ENCODE assay signal across 17 cellular contexts in the genomic region with DNA sequence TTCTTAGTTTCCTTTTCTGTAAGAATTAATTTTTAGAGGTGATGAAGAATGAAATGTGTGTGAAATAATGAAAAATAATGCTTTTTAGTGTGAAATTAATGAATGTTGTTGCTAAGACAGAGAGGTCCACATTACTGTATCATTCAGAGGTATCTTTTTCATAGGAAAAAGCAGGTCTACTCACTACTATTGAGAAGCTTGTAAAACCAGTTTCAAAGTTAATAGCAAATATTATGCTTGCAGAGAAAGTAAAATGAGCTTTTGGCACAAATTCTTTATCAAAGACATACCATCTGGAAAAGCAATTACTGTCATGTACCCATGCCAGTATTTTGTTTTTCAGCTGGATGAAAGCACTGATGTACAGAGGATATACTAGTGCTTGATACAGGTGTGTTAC.
DNase-seq lines count a peak whose midpoint lies in the region; ATAC-seq and TF ChIP-seq lines count a peak whose summit lies in the region.
"Had no signal": no experiment of that assay in that cellular context is flagged by ENCODE, and none has a peak within 500 bp of the region (broad histone marks: within the 10 kb centered on the region; RNA-seq: fewer than 3 reads in every experiment).

No MANE protein-coding gene starts in this region.

- POLR2A ChIA-PET in HEK293T (lab: Yijun Ruan, JAX), result no interaction called here

- H3K36me3 Mint-ChIP-seq in T-helper 17 cell (ENCODE audit: low read depth), result peaks cover 2% of the 10 kb centered on the region
- peaks cover 11% of the 10 kb centered on the region for H3K36me3 Mint-ChIP-seq in natural killer cell treated with Interleukin-12 subunit alpha and Interleukin-12 subunit beta and Interleukin-15 and Interleukin-18, amount 100 ng/mL, for 72 hours

- no peaks in the 10 kb centered on the region for H3K27me3 Mint-ChIP-seq in T-helper 17 cell
- H3K27me3 Mint-ChIP-seq in natural killer cell treated with Interleukin-12 subunit alpha and Interleukin-12 subunit beta and Interleukin-15 and Interleukin-18, amount 100 ng/mL, for 72 hours, result no peaks in the 10 kb centered on the region

- H3K9me3 ChIP-seq in T-helper 17 cell (ENCODE audit: control insufficient read depth, low read length, poor library complexity, severe bottlenecking), result no peaks in the 10 kb centered on the region

- H3K4me1 Mint-ChIP-seq in T-helper 17 cell, result peaks cover 31% of the 10 kb centered on the region
- H3K4me1 Mint-ChIP-seq in natural killer cell treated with Interleukin-12 subunit alpha and Interleukin-12 subunit beta and Interleukin-15 and Interleukin-18, amount 100 ng/mL, for 72 hours (ENCODE audit: low read depth in 2 of 2), result peaks cover 29 to 40% of the 10 kb centered on the region in 2 donors

- H3K9me3 Mint-ChIP-seq in natural killer cell treated with Interleukin-12 subunit alpha and Interleukin-12 subunit beta and Interleukin-15 and Interleukin-18, amount 100 ng/mL, for 72 hours, result no peaks in the 10 kb centered on the region

- CTCF ChIA-PET in HEK293T (lab: Yijun Ruan, JAX), result no interaction called here

- no peak overlapping the region for H3K4me3 ChIP-seq in LNCaP clone FGC (ENCODE audit: low read depth, low read length)
- H3K4me3 ChIP-seq: BLaER1, GM23248 had no signal

- H3K4me3 Mint-ChIP-seq in T-helper 17 cell, result no peak overlapping the region
- no peak overlapping the region for H3K4me3 Mint-ChIP-seq in natural killer cell treated with Interleukin-12 subunit alpha and Interleukin-12 subunit beta and Interleukin-15 and Interleukin-18, amount 100 ng/mL, for 72 hours

- no peak for TF ChIP-seq CTCF in LNCaP clone FGC (IDR thresholded peaks at IDR 0.05; ENCODE audit: control insufficient read depth, extremely low read depth, insufficient read depth)

- peak overlapping the region; percentile 34 for H3K27ac Mint-ChIP-seq in T-helper 17 cell
- peak overlapping the region; percentile 13 to 81 for H3K27ac Mint-ChIP-seq in natural killer cell treated with Interleukin-12 subunit alpha and Interleukin-12 subunit beta and Interleukin-15 and Interleukin-18, amount 100 ng/mL, for 72 hours

- DNase-seq in DMS 273 (lab: John Stamatoyannopoulos, UW; ENCODE audit: unreplicated experiment) (peak; percentile 39), DMS 273 treated with DMSO at 0.1 percent for 48 hours (lab: John Stamatoyannopoulos, UW) (no peak), LNCaP clone FGC (ENCODE audit: low read depth) (peak; percentile 71), T-helper 17 cell (no peak), HEK293T (ENCODE audit: extremely low spot score) (no peak), middle frontal gyrus (ENCODE audit: extremely low spot score, low spot score) (no peak), Ammon's horn (ENCODE audit: low spot score) (no peak)
- no peak for DNase-seq in natural killer cell treated with Interleukin-12 subunit alpha and Interleukin-12 subunit beta and Interleukin-15 and Interleukin-18, amount 100 ng/mL, for 72 hours (ENCODE audit: low spot score)
- DNase-seq: DMS79 treated with DMSO at 0.1 percent for 48 hours, GDM1, GM23248, NCI-H187, NCI-H524 treated with DMSO at 0.1 percent for 48 hours, Right ventricle myocardium superior had no signal

- ATAC-seq in T-helper 17 cell, result no peak
- ATAC-seq in natural killer cell treated with Interleukin-12 subunit alpha and Interleukin-12 subunit beta and Interleukin-15 and Interleukin-18, amount 100 ng/mL, for 72 hours, result no peak
- ATAC-seq: HCT116, Panc1 had no signal

TF ChIP-seq in HEK293T, 16 proteins besides CTCF, POLR2A, EP300 and RAD21:
- TF ChIP-seq TARDBP (IDR thresholded peaks at IDR 0.05) (no peak), FOXA1 (IDR thresholded peaks at IDR 0.05) (no peak), ELF4 (IDR thresholded peaks at IDR 0.05) (no peak), LEF1 (IDR thresholded peaks at IDR 0.05; ENCODE audit: borderline replicate concordance) (no peak), ZNF384 (IDR thresholded peaks at IDR 0.05) (no peak), HDGF (IDR thresholded peaks at IDR 0.05; ENCODE audit: borderline replicate concordance) (no peak), ARNT (IDR thresholded peaks at IDR 0.05) (no peak), NFRKB (IDR thresholded peaks at IDR 0.05) (no peak), FOXM1 (IDR thresholded peaks at IDR 0.05; ENCODE audit: borderline replicate concordance) (no peak)

Comparison
In these comparisons a context has a peak if more than half of its experiments do, and no peak if none do; other contexts are left out.
1. DNase-seq: peak in DMS 273 (single experiment) and LNCaP clone FGC (single experiment); none in DMS 273 treated with DMSO at 0.1 percent for 48 hours (single experiment), T-helper 17 cell (0 of 3), natural killer cell treated with Interleukin-12 subunit alpha and Interleukin-12 subunit beta and Interleukin-15 and Interleukin-18, amount 100 ng/mL, for 72 hours (single experiment), HEK293T (single experiment), middle frontal gyrus (single experiment) and Ammon's horn (single experiment).